23 cellular contexts compared by ENCODE assay signal in the genomic region with DNA sequence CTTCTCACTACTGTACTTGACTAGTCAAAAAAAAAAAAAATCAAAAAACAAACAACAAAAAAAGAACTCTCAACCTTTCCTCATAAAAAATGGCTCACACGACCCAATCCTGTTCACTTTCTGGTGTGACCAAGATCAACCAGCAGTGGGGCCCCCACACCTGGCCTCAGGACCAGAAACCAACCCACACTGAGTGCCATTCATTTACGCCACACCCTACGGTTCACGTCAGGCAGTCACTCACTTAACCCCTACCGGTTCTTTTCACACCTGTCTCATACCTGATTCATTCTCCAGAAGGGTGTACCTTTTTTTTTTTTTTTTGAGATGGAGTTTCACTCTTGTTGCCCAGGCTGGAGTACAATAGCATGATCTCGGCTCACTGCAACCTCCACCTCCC. TPM values are rescaled to one million over a fixed set of nuclear protein-coding genes. Genes with fewer than 3 reads are reported as not detected.
A peak's percentile ranks its signal among the peaks of the same experiment; 100 is the strongest.
DNase-seq lines count a peak whose midpoint lies in the region; ATAC-seq, FAIRE-seq and TF ChIP-seq lines count a peak whose summit lies in the region.
"Had no signal": no experiment of that assay in that cellular context is flagged by ENCODE, and none has a peak within 500 bp of the region (broad histone marks: within the 10 kb centered on the region; RNA-seq: fewer than 3 reads in every experiment).

No MANE protein-coding gene starts in this region.

- TF ChIP-seq CTCF in bronchial epithelial cell (IDR thresholded peaks at IDR 0.05; ENCODE audit: insufficient read depth, low read length, severe bottlenecking) (no peak), psoas muscle (IDR thresholded peaks at IDR 0.05) (no peak)

- DNase-seq in HPDE6-E6E7 (ENCODE audit: extremely low spot score) (peak; percentile 73), bronchial epithelial cell (ENCODE audit: low read depth) (peak; percentile 92), kidney tubule cell (ENCODE audit: low spot score) (peak; percentile 37), small intestine (peak; percentile 71), NCI-H2081 treated with DMSO at 0.1 percent for 48 hours (lab: John Stamatoyannopoulos, UW) (no peak), psoas muscle (no peak), NCI-H446 treated with DMSO at 0.1 percent for 48 hours (lab: John Stamatoyannopoulos, UW) (no peak), activated gamma-delta T cell treated with Interleukin-2 at 50 U/mL for 16 hours (no peak)
- DNase-seq: activated CD4-positive, alpha-beta T cell treated with anti-CD3 and anti-CD28 coated beads for 48 hours; activated CD8-positive, alpha-beta memory T cell treated with anti-CD3 and anti-CD28 coated beads, Interleukin-2, amount 10 ng/mL, durations not matched to agents 7 days and 5 days; aorta; C1 segment of cervical spinal cord; central memory CD4-positive, alpha-beta T cell; KG1; MV-4-11; naive thymus-derived CD4-positive, alpha-beta T cell; NCI-H1694; ovary; right cardiac atrium; SHP77 had no signal

- no peak for ATAC-seq in psoas muscle
- ATAC-seq: activated CD8-positive, alpha-beta memory T cell treated with anti-CD3 and anti-CD28 coated beads, Interleukin-2, amount 10 ng/mL, durations not matched to agents 7 days and 5 days; gastroesophageal sphincter; naive thymus-derived CD4-positive, alpha-beta T cell; right cardiac atrium had no signal

- intact Hi-C loops in psoas muscle (cut with DNase I), result loop anchor here in 1 of 2 donors (10.0 kb wide), 1 partner anchor 165 kb away; a partner anchor contains a TSS

- H3K4me1 ChIP-seq in small intestine (ENCODE audit: control insufficient read depth in 2 of 2, insufficient read depth in 1 of 2, low read depth in 1 of 2, low read length in 1 of 2) (peaks cover 5 to 23% of the 10 kb centered on the region in 2 donors), psoas muscle (peaks cover 7% of the 10 kb centered on the region)

- H3K36me3 ChIP-seq in bronchial epithelial cell (ENCODE audit: control insufficient read depth, insufficient read depth, low read length), result no peaks in the 10 kb centered on the region
- no peaks in the 10 kb centered on the region for H3K36me3 ChIP-seq in small intestine (ENCODE audit: control insufficient read depth in 2 of 2, insufficient read depth in 2 of 2, low read length in 2 of 2)
- H3K36me3 ChIP-seq in psoas muscle (ENCODE audit: insufficient read depth in 1 of 2, low read depth in 1 of 2), result peaks cover 0 to 2% of the 10 kb centered on the region in 2 donors
- H3K36me3 ChIP-seq: esophagus muscularis mucosa, gastroesophageal sphincter, ovary had no signal

- no peak for FAIRE-seq in bronchial epithelial cell (lab: Jason Lieb, UNC)
- FAIRE-seq in small intestine (lab: Jason Lieb, UNC), result no peak
- FAIRE-seq: G401.6 had no signal

- H3K27ac ChIP-seq in small intestine (ENCODE audit: low read depth in 1 of 2, low read length in 1 of 2) (peak overlapping the region; percentile 15 to 78), psoas muscle (no peak overlapping the region)
- H3K27ac ChIP-seq: esophagus muscularis mucosa, gastroesophageal sphincter, ovary had no signal

- H3K4me3 ChIP-seq in bronchial epithelial cell (ENCODE audit: low read depth, low read length) (no peak overlapping the region), small intestine (ENCODE audit: low read depth in 1 of 2, low read length in 2 of 2) (no peak overlapping the region), psoas muscle (no peak overlapping the region)
- H3K4me3 ChIP-seq: esophagus muscularis mucosa, gastroesophageal sphincter, ovary had no signal

- no peaks in the 10 kb centered on the region for H3K9me3 ChIP-seq in small intestine (ENCODE audit: control insufficient read depth, low read depth)
- no peaks in the 10 kb centered on the region for H3K9me3 ChIP-seq in psoas muscle
- H3K9me3 ChIP-seq: esophagus muscularis mucosa, gastroesophageal sphincter, ovary had no signal

- H3K27me3 ChIP-seq in bronchial epithelial cell (ENCODE audit: control insufficient read depth, insufficient read depth, low read length), result no peaks in the 10 kb centered on the region
- H3K27me3 ChIP-seq in small intestine (ENCODE audit: control insufficient read depth in 2 of 2, insufficient read depth in 2 of 2, low read length in 2 of 2), result no peaks in the 10 kb centered on the region
- peaks cover 0 to 4% (median 0%) of the 10 kb centered on the region in 3 donors for H3K27me3 ChIP-seq in psoas muscle (ENCODE audit: insufficient read depth in 3 of 3, low read length in 2 of 3)
- H3K27me3 ChIP-seq: gastroesophageal sphincter, ovary had no signal

- 15 to 61% (median 27%) methylated on average over 6 of the region's 6 CpGs for WGBS in small intestine, 3 donors
- 83 to 92% (median 84%) methylated on average over 6 of the region's 6 CpGs for WGBS in psoas muscle, 3 donors

RNA-seq across cellular contexts. Expression of a gene that starts 5.7 kb away (rescaled TPM):
- 6.9 and 9.0 TPM in 2 replicates for total RNA-seq in bronchial epithelial cell
- 1 to 10 TPM; 3.8 to 9.8 (median 4.2) TPM for polyA plus RNA-seq in small intestine
- 1 to 10 TPM; 1.7 to 2.9 (median 2.2) TPM for total RNA-seq in psoas muscle
- 1 to 10 TPM in 2 of 3 donors, under 1 TPM in 1; 0.42 to 3.4 (median 1.3) TPM for polyA plus RNA-seq in psoas muscle

Comparison
In these comparisons a context has a peak if more than half of its experiments do, and no peak if none do; other contexts are left out.
1. DNase-seq: peak in HPDE6-E6E7 (single experiment), bronchial epithelial cell (single experiment), kidney tubule cell (single experiment) and small intestine (single experiment); none in NCI-H2081 treated with DMSO at 0.1 percent for 48 hours (single experiment), psoas muscle (0 of 2), NCI-H446 treated with DMSO at 0.1 percent for 48 hours (single experiment) and activated gamma-delta T cell treated with Interleukin-2 at 50 U/mL for 16 hours (single experiment).